In the genomic region with DNA sequence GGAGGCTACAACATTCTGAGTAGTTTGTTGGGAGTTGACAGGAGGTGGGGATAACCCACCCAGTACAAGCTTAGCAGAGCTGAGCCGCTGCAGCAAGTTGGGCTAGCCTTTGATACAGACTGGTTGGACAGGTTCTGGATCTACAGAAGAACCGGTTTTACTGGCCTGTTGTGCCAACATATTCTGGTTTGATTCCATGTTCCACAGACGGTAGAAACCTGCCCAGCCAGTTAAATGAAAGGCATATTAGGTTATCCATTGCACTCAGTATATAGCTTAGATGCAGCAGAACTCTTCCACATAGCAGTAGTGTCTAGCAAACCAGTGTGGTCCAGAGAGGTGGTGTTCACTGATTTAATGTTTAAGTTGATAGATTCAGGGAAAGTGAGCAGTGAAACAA, we compare ENCODE assay signal across 15 cellular contexts.
DNase-seq lines count a peak whose midpoint lies in the region; ATAC-seq lines count a peak whose summit lies in the region.
"Had no signal": no experiment of that assay in that cellular context is flagged by ENCODE, and none has a peak within 500 bp of the region (broad histone marks: within the 10 kb centered on the region; RNA-seq: fewer than 3 reads in every experiment).

No MANE protein-coding gene starts in this region.

- peak; percentile 77 for DNase-seq in HPDE6-E6E7 (ENCODE audit: extremely low spot score)
- DNase-seq in NCI-H526 treated with DMSO at 0.1 percent for 48 hours (lab: John Stamatoyannopoulos, UW) = peak; percentile 90
- DNase-seq in hypothalamus (lab: John Stamatoyannopoulos, UW) = no peak
- DNase-seq in stimulated activated CD4-positive, alpha-beta T cell treated with anti-CD3 and anti-CD28 coated beads, Interleukin-2, amount 100 ng/mL, for 48 hours = no peak
- DNase-seq: activated CD4-positive, alpha-beta T cell treated with anti-CD3 and anti-CD28 coated beads for 36 hours; activated effector memory CD4-positive, alpha-beta T cell treated with Interleukin-2 at 50 U/mL for 16 hours; erythroblast; NCI-H446 had no signal

- no peaks in the 10 kb centered on the region for H3K9me3 ChIP-seq in iPS-18a (ENCODE audit: control insufficient read depth, low read depth, low read length)
- H3K9me3 ChIP-seq: BLaER1, HAP-1 had no signal

- H3K4me1 ChIP-seq in iPS-18a (ENCODE audit: control insufficient read depth, low read depth, low read length) = peaks cover 39% of the 10 kb centered on the region
- H3K4me1 ChIP-seq: BLaER1 had no signal

- H3K36me3 ChIP-seq in iPS-18a (ENCODE audit: control insufficient read depth, low read depth, low read length) = no peaks in the 10 kb centered on the region
- H3K36me3 ChIP-seq: BLaER1, cardiac muscle cell, HAP-1 had no signal

- H3K27ac ChIP-seq in iPS-18a (ENCODE audit: low read length) (no peak overlapping the region), skin epidermis (peak overlapping the region in 6 of 21 experiments; percentile 1 to 69 (median 35))
- H3K27ac ChIP-seq: BLaER1, cardiac muscle cell had no signal

- ATAC-seq in HG03565 (IDR thresholded peaks at IDR 0.05; ENCODE audit: unreplicated experiment) (no peak), GM19324 (IDR thresholded peaks at IDR 0.05; ENCODE audit: low FRiP score, unreplicated experiment) (no peak)
- ATAC-seq: activated CD4-positive, alpha-beta T cell treated with anti-CD3 and anti-CD28 coated beads for 36 hours had no signal

- H3K4me3 ChIP-seq in iPS-18a (ENCODE audit: low read length) (peak overlapping the region; percentile 6), skin epidermis (peak overlapping the region in 5 of 7 experiments; percentile 5 to 33 (median 9))
- H3K4me3 ChIP-seq: BLaER1, cardiac muscle cell, HAP-1 had no signal

- H3K9ac ChIP-seq in iPS-18a (ENCODE audit: low read length) = no peak overlapping the region
- H3K9ac ChIP-seq: BLaER1 had no signal

- no peaks in the 10 kb centered on the region for H3K27me3 ChIP-seq in iPS-18a (ENCODE audit: control insufficient read depth, insufficient read depth, low read length)
- H3K27me3 ChIP-seq: BLaER1, cardiac muscle cell had no signal

Comparison
In these comparisons a context has a peak if more than half of its experiments do, and no peak if none do; other contexts are left out.
1. DNase-seq: peak in HPDE6-E6E7 (single experiment) and NCI-H526 treated with DMSO at 0.1 percent for 48 hours (single experiment); none in hypothalamus (0 of 51) and stimulated activated CD4-positive, alpha-beta T cell treated with anti-CD3 and anti-CD28 coated beads, Interleukin-2, amount 100 ng/mL, for 48 hours (0 of 2).